In genomic region chr19:15399234-15399515, GRCh38 we compare ENCODE assay signal across 18 cellular contexts. TPM values are rescaled to one million over a fixed set of nuclear protein-coding genes. Genes with fewer than 3 reads are reported as not detected.
DNase-seq lines count a peak whose midpoint lies in the region; ATAC-seq and TF ChIP-seq lines count a peak whose summit lies in the region.
"Had no signal": no experiment of that assay in that cellular context is flagged by ENCODE, and none has a peak within 500 bp of the region (broad histone marks: within the 10 kb centered on the region; RNA-seq: fewer than 3 reads in every experiment).

No MANE protein-coding gene starts in this region.

- H3K9me3 ChIP-seq in gastrocnemius medialis (no peaks in the 10 kb centered on the region), right lobe of liver (no peaks in the 10 kb centered on the region)
- H3K9me3 ChIP-seq: A549 had no signal

- POLR2A ChIA-PET in GM10248 (lab: Yijun Ruan, JAX) = no interaction called here

- peaks cover 22% of the 10 kb centered on the region for H3K27me3 Mint-ChIP-seq in glutamatergic neuron (ENCODE audit: unreplicated experiment)

- H3K4me1 Mint-ChIP-seq in glutamatergic neuron (ENCODE audit: low read depth, unreplicated experiment) = peaks cover 34% of the 10 kb centered on the region

- in situ Hi-C loops in gastrocnemius medialis (cut with MboI; ENCODE audit: low sequenced_read_pairs in 4 of 4) = loop anchor here in 2 of 4 donors (25.0 kb wide), 1 partner anchor 163 kb away; no protein-coding TSS in a partner anchor

- no peak for TF ChIP-seq CTCF in GM10248 (IDR thresholded peaks at IDR 0.05; ENCODE audit: control extremely low read depth, extremely low read depth, low read depth, missing control alignments)
- no peak for TF ChIP-seq CTCF in gastrocnemius medialis (IDR thresholded peaks at IDR 0.05 in 4 of 5, conservative IDR thresholded peaks at IDR 0.05 in 1 of 5)
- TF ChIP-seq CTCF in glutamatergic neuron (IDR thresholded peaks at IDR 0.05; ENCODE audit: partially characterized antibody, unreplicated experiment) = no peak
- TF ChIP-seq CTCF in right lobe of liver (IDR thresholded peaks at IDR 0.05) = no peak

- H3K36me3 ChIP-seq in gastrocnemius medialis (peaks cover 0 to 71% of the 10 kb centered on the region in 2 donors), right lobe of liver (peaks cover 4 to 74% (median 37%) of the 10 kb centered on the region in 4 donors)

- H3K27ac ChIP-seq in gastrocnemius medialis = peak overlapping the region; percentile 73 to 96 (median 88)
- H3K27ac ChIP-seq in right lobe of liver = no peak overlapping the region
- H3K27ac ChIP-seq: A549 had no signal

- H3K4me1 ChIP-seq in gastrocnemius medialis (peaks cover 43 to 53% of the 10 kb centered on the region in 2 donors), right lobe of liver (peaks cover 0 to 3% (median 0%) of the 10 kb centered on the region in 4 donors)

- TF ChIP-seq POLR2A in gastrocnemius medialis (IDR thresholded peaks at IDR 0.05) (no peak), right lobe of liver (IDR thresholded peaks at IDR 0.05) (no peak)

- peaks cover 24% of the 10 kb centered on the region for H3K9me3 Mint-ChIP-seq in glutamatergic neuron (ENCODE audit: unreplicated experiment)
- H3K9me3 Mint-ChIP-seq: CD8-positive, alpha-beta T cell had no signal

- H3K27me3 ChIP-seq in gastrocnemius medialis (no peaks in the 10 kb centered on the region), right lobe of liver (no peaks in the 10 kb centered on the region)

- CTCF ChIA-PET in GM10248 (lab: Yijun Ruan, JAX) = interaction anchor here (1.6 kb wide), 1 partner anchor 19 kb away, joined by 4 read pairs; the partner anchor contains the start of gene AKAP8L

- H3K4me3 Mint-ChIP-seq in glutamatergic neuron (ENCODE audit: unreplicated experiment) = no peak overlapping the region
- H3K4me3 Mint-ChIP-seq: CD8-positive, alpha-beta T cell had no signal

- no peak overlapping the region for H3K4me3 ChIP-seq in gastrocnemius medialis
- no peak overlapping the region for H3K4me3 ChIP-seq in right lobe of liver
- H3K4me3 ChIP-seq: A549, K562 had no signal

- no peak overlapping the region for H3K27ac Mint-ChIP-seq in glutamatergic neuron (ENCODE audit: unreplicated experiment)
- H3K27ac Mint-ChIP-seq: CD8-positive, alpha-beta T cell had no signal

- peaks cover 17% of the 10 kb centered on the region for H3K36me3 Mint-ChIP-seq in glutamatergic neuron (ENCODE audit: unreplicated experiment)

- ATAC-seq in left colon (peak; percentile 6), gastrocnemius medialis (peak in 1 of 2 donors; percentile 2), HG02870 (IDR thresholded peaks at IDR 0.05; ENCODE audit: unreplicated experiment) (no peak), right lobe of liver (no peak)
- ATAC-seq: A549; CD8-positive, alpha-beta T cell; K562 had no signal

- intact Hi-C loops in left colon (cut with DNase I, micrococcal nuclease) (no loop called here), gastrocnemius medialis (cut with DNase I; ENCODE audit: low total_unique reads) (no loop called here), right lobe of liver (cut with DNase I) (no loop called here)

- DNase-seq in GM10248 (ENCODE audit: extremely low spot score) (peak; percentile 14), left colon (no peak), gastrocnemius medialis (no peak), glutamatergic neuron (no peak), right lobe of liver (no peak)
- DNase-seq in effector CD8-positive, alpha-beta T cell (lab: John Stamatoyannopoulos, UW) = no peak
- DNase-seq: AML-193; Calu3; CD8-positive, alpha-beta T cell; DMS 273 treated with DMSO at 0.1 percent for 48 hours; DMS53; DND-41; EL; HCEC 1CT; IMR-90 had no signal

- WGBS in right lobe of liver (ENCODE audit: insufficient coverage, low coverage, low lambda C conversion rate, missing lambda C conversion rate) = 93% methylated on average over 3 of the region's 8 CpGs

RNA-seq across cellular contexts. Expression of gene AKAP8, which starts 19.6 kb away (rescaled TPM):
- 10 to 100 TPM; 38.3 to 44.3 TPM for total RNA-seq in left colon
- 10 to 100 TPM; 26.0 to 41.5 (median 27.5) TPM for total RNA-seq in gastrocnemius medialis
- 28.9 TPM for total RNA-seq in glutamatergic neuron (ENCODE audit: unreplicated experiment)
- total RNA-seq in right lobe of liver = 10 to 100 TPM in 5 of 6 experiments, 1 to 10 TPM in 1; 10.0 to 20.2 (median 13.3) TPM

RNA-seq across cellular contexts. Expression of gene AKAP8L, which starts 19.6 kb away (rescaled TPM):
- total RNA-seq in left colon (10 to 100 TPM; 63.4 to 75.1 TPM), gastrocnemius medialis (100 to 1,000 TPM in 1 of 4 donors, 10 to 100 TPM in 3; 69.3 to 142 (median 85.6) TPM), glutamatergic neuron (ENCODE audit: unreplicated experiment) (354 TPM), right lobe of liver (10 to 100 TPM; 27.4 to 69.4 (median 49.6) TPM)

RNA-seq across cellular contexts. Expression of gene WIZ, which starts 50.6 kb away (rescaled TPM):
- total RNA-seq in left colon (10 to 100 TPM; 24.5 to 24.8 TPM), gastrocnemius medialis (10 to 100 TPM; 28.0 to 40.6 (median 32.5) TPM), glutamatergic neuron (ENCODE audit: unreplicated experiment) (106 TPM), right lobe of liver (10 to 100 TPM; 12.5 to 24.4 (median 14.6) TPM)

Comparison
In these comparisons a context has a peak if more than half of its experiments do, and no peak if none do; other contexts are left out.
1. H3K27ac ChIP-seq: peak in gastrocnemius medialis (4 of 4); none in right lobe of liver (0 of 3).